8 cellular contexts compared by ENCODE assay signal in genomic region chr15:98799991-98800390, GRCh38.
A peak's percentile ranks its signal among the peaks of the same experiment; 100 is the strongest.
DNase-seq lines count a peak whose midpoint lies in the region; ATAC-seq and TF ChIP-seq lines count a peak whose summit lies in the region.

No MANE protein-coding gene starts in this region.

- no peaks in the 10 kb centered on the region for H3K36me3 Mint-ChIP-seq in glutamatergic neuron (ENCODE audit: unreplicated experiment)

- H3K27me3 Mint-ChIP-seq in glutamatergic neuron (ENCODE audit: unreplicated experiment): peaks cover 5% of the 10 kb centered on the region

- peaks cover 59% of the 10 kb centered on the region for H3K4me1 Mint-ChIP-seq in glutamatergic neuron (ENCODE audit: low read depth, unreplicated experiment)

- H3K27me3 ChIP-seq in GM23248 (replicated peaks; ENCODE audit: insufficient read depth) (no peaks in the 10 kb centered on the region), psoas muscle (ENCODE audit: insufficient read depth in 3 of 3, low read length in 2 of 3) (no peaks in the 10 kb centered on the region)

- peak overlapping the region; percentile 78 for H3K4me3 Mint-ChIP-seq in glutamatergic neuron (ENCODE audit: unreplicated experiment)

- peaks cover 44% of the 10 kb centered on the region for H3F3A ChIP-seq in GM23248 (ENCODE audit: insufficient read depth)

- H3K9me2 ChIP-seq in GM23248 (ENCODE audit: insufficient read depth): no peaks in the 10 kb centered on the region

- peak overlapping the region; percentile 69 for H3K4me2 ChIP-seq in GM23248 (ENCODE audit: unreplicated experiment)

- H3K9me3 Mint-ChIP-seq in glutamatergic neuron (ENCODE audit: unreplicated experiment): peaks cover 9% of the 10 kb centered on the region

- WGBS in GM23248 (ENCODE audit: low coverage in 1 of 2, low lambda C conversion rate in 2 of 2, missing lambda C conversion rate in 2 of 2), 2 experiments: 7 to 14% methylated on average over 2 of the region's 2 CpGs
- WGBS in psoas muscle, 3 donors: 48 to 67% (median 61%) methylated on average over 2 of the region's 2 CpGs

- peak in 1 of 4 donors; percentile 48 for ATAC-seq in psoas muscle
- no peak for ATAC-seq in HG02970 (IDR thresholded peaks at IDR 0.05; ENCODE audit: low FRiP score, unreplicated experiment)
- ATAC-seq in HG03159 (IDR thresholded peaks at IDR 0.05; ENCODE audit: unreplicated experiment): no peak
- ATAC-seq in GM21390 (IDR thresholded peaks at IDR 0.05; ENCODE audit: unreplicated experiment): no peak

- H3K4me3 ChIP-seq in GM23248: peak overlapping the region; percentile 39
- peak overlapping the region; percentile 46 for H3K4me3 ChIP-seq in psoas muscle

- peak overlapping the region; percentile 79 for H3K27ac Mint-ChIP-seq in glutamatergic neuron (ENCODE audit: unreplicated experiment)

- peaks cover 27% of the 10 kb centered on the region for H3K4me1 ChIP-seq in GM23248 (ENCODE audit: insufficient read depth)
- H3K4me1 ChIP-seq in psoas muscle: peaks cover 32% of the 10 kb centered on the region

- TF ChIP-seq CTCF in glutamatergic neuron (IDR thresholded peaks at IDR 0.05; ENCODE audit: partially characterized antibody, unreplicated experiment): no peak
- TF ChIP-seq CTCF in psoas muscle (IDR thresholded peaks at IDR 0.05): no peak
- no peak for TF ChIP-seq CTCF in GM13976 (IDR thresholded peaks at IDR 0.05; ENCODE audit: borderline replicate concordance, control extremely low read depth, extremely low read depth, insufficient read depth, missing control alignments)

- intact Hi-C loops in psoas muscle (cut with DNase I): loop anchor here in 1 of 2 donors (5.0 kb wide), 1 partner anchor 42 kb away; no protein-coding TSS in a partner anchor

- no peaks in the 10 kb centered on the region for H3K9me3 ChIP-seq in GM23248 (ENCODE audit: low read depth)
- no peaks in the 10 kb centered on the region for H3K9me3 ChIP-seq in psoas muscle

- H3K27ac ChIP-seq in GM23248: peak overlapping the region; percentile 29
- H3K27ac ChIP-seq in psoas muscle: peak overlapping the region; percentile 64

- H3K79me2 ChIP-seq in GM23248 (ENCODE audit: insufficient read depth): peaks cover 98% of the 10 kb centered on the region

- 0 out of 2 replicates have a peak overlapping the region, but pooled peaks have one; percentile 9 for H3K9ac ChIP-seq in GM23248

- H3K36me3 ChIP-seq in GM23248 (ENCODE audit: low read depth) (no peaks in the 10 kb centered on the region), psoas muscle (ENCODE audit: insufficient read depth in 1 of 2, low read depth in 1 of 2) (no peaks in the 10 kb centered on the region)

- peaks cover 44% of the 10 kb centered on the region; the same call in 1 of the 2 replicates for H4K20me1 ChIP-seq in GM23248 (ENCODE audit: insufficient read depth)

- in situ Hi-C loops in GM23248 (cut with MboI) (no loop called here), GM13976 (cut with MboI; ENCODE audit: low sequenced_read_pairs, unreplicated experiment) (loop anchor here (25.0 kb wide), 1 partner anchor 262 kb away; no protein-coding TSS in a partner anchor)

- DNase-seq in GM23248 (peak; percentile 30), SW480 (ENCODE audit: low spot score) (peak; percentile 43), glutamatergic neuron (no peak), psoas muscle (no peak), GM13976 (ENCODE audit: low spot score) (no peak)

- no peak overlapping the region for H2AFZ ChIP-seq in GM23248

Comparison
In these comparisons a context has a peak if more than half of its experiments do, and no peak if none do; other contexts are left out.
1. DNase-seq: peak in GM23248 (single experiment) and SW480 (single experiment); none in glutamatergic neuron (single experiment), psoas muscle (0 of 2) and GM13976 (single experiment).